Comparison of ENCODE assay signal across 1 cellular context in the genomic region with DNA sequence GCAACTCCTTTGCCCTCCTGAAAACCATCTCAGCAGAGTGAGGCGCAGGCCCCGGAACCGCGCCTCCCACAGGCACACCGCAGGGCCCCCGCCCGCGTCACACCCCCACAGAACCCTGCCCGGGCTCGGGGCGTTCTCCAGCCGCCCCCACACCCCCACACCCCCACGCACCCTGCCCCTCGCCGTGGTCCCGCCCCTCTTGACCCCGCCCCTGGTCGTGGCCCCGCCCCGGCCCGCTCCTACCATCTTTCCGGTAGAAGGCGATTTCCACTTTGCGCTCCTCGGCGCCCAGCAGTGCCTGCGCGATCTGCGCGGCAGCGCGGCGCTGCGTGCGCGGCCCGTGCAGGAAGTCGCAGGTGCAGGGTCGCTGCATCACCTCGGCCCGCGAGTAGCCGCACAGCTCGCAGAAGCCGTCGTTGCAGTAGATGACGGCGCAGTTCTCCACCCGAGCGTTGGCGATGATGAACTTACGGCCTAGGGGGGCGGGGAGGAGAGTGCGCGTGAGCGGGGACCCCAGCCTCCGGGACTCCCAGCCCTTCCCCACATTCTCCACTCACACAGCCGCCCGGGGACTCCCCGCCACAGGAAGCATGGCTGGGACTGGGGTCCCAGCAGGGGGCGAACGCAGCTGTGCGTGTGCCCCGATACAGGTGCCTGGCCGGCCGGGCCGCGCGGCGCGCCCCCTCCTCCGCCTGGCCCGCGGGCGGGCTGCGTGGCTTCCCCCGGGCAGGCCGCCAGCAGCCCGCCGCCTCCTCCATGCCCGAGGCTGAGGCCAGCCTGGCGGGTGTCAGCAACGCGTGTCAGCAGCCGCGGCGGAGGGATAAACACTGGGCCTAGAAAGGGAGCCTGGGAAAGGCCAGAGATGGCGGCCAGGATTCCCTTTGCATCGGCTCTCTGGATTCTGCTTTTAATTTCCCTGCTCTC.
TF ChIP-seq lines count a peak whose summit lies in the region.

No MANE protein-coding gene starts in this region.

TF ChIP-seq in K562, 482 proteins besides CTCF, POLR2A, EP300 and RAD21 (continued from another document and continues in another):
- TF ChIP-seq, protein P1, sequence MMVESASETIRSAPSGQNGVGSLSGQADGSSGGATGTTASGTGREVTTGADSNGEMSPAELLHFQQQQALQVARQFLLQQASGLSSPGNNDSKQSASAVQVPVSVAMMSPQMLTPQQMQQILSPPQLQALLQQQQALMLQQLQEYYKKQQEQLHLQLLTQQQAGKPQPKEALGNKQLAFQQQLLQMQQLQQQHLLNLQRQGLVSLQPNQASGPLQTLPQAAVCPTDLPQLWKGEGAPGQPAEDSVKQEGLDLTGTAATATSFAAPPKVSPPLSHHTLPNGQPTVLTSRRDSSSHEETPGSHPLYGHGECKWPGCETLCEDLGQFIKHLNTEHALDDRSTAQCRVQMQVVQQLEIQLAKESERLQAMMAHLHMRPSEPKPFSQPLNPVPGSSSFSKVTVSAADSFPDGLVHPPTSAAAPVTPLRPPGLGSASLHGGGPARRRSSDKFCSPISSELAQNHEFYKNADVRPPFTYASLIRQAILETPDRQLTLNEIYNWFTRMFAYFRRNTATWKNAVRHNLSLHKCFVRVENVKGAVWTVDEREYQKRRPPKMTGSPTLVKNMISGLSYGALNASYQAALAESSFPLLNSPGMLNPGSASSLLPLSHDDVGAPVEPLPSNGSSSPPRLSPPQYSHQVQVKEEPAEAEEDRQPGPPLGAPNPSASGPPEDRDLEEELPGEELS (CRISPR knock-in tag; IDR thresholded peaks at IDR 0.05; ENCODE audit: borderline replicate concordance) = no peak
- TF ChIP-seq ZNF232 (CRISPR knock-in tag; IDR thresholded peaks at IDR 0.05) (no peak), TAL1 (IDR thresholded peaks at IDR 0.05) (no peak), MCM7 (IDR thresholded peaks at IDR 0.05) (no peak), NR4A1 (CRISPR knock-in tag; IDR thresholded peaks at IDR 0.05) (no peak), NR4A1 (tag; IDR thresholded peaks at IDR 0.05) (peak; percentile 79), LARP7 (IDR thresholded peaks at IDR 0.05) (no peak), SMARCB1 (IDR thresholded peaks at IDR 0.05; ENCODE audit: insufficient read length, low read depth) (no peak), DMBX1 (CRISPR knock-in tag; IDR thresholded peaks at IDR 0.05; ENCODE audit: borderline replicate concordance) (no peak), EHMT2 (IDR thresholded peaks at IDR 0.05) (no peak; the same call in 1 of the 2 replicates), FOXK1 (CRISPR knock-in tag; IDR thresholded peaks at IDR 0.05; ENCODE audit: borderline replicate concordance) (no peak), RFX1 (IDR thresholded peaks at IDR 0.05) (no peak), FOSL1 (tag; conservative IDR thresholded peaks at IDR 0.05) (no peak), U2AF1 (optimal IDR thresholded peaks at IDR 0.05; ENCODE audit: low read depth, low read length) (peak; percentile 37), NCOA2 (IDR thresholded peaks at IDR 0.05; ENCODE audit: partially characterized antibody in 2 of 2) (no peak), ZNF76 (CRISPR knock-in tag; IDR thresholded peaks at IDR 0.05; ENCODE audit: borderline replicate concordance) (no peak), PRMT5 (CRISPR knock-in tag; IDR thresholded peaks at IDR 0.05) (no peak), CAMTA2 (CRISPR knock-in tag; conservative IDR thresholded peaks at IDR 0.05) (0 out of 2 replicates have a peak, but pooled peaks have one; percentile 19), ZNF174 (CRISPR knock-in tag; IDR thresholded peaks at IDR 0.05) (no peak), CEBPG (CRISPR knock-in tag; IDR thresholded peaks at IDR 0.05) (no peak), CEBPG (tag; conservative IDR thresholded peaks at IDR 0.05 in 1 of 2, IDR thresholded peaks at IDR 0.05 in 1 of 2) (no peak), SMARCE1 (IDR thresholded peaks at IDR 0.05) (no peak; the same call in 1 of the 2 replicates), ILK (tag; IDR thresholded peaks at IDR 0.05; ENCODE audit: borderline replicate concordance, low read depth) (no peak), SAFB2 (IDR thresholded peaks at IDR 0.05; ENCODE audit: borderline replicate concordance, low read depth, low read length, severe bottlenecking) (no peak), SMC3 (conservative IDR thresholded peaks at IDR 0.05; ENCODE audit: insufficient read depth, low read depth, low read length) (no peak), NCOA4 (IDR thresholded peaks at IDR 0.05; ENCODE audit: partially characterized antibody) (no peak), HNRNPL (IDR thresholded peaks at IDR 0.05; ENCODE audit: low read depth, low read length) (no peak)
- TF ChIP-seq, protein P2, sequence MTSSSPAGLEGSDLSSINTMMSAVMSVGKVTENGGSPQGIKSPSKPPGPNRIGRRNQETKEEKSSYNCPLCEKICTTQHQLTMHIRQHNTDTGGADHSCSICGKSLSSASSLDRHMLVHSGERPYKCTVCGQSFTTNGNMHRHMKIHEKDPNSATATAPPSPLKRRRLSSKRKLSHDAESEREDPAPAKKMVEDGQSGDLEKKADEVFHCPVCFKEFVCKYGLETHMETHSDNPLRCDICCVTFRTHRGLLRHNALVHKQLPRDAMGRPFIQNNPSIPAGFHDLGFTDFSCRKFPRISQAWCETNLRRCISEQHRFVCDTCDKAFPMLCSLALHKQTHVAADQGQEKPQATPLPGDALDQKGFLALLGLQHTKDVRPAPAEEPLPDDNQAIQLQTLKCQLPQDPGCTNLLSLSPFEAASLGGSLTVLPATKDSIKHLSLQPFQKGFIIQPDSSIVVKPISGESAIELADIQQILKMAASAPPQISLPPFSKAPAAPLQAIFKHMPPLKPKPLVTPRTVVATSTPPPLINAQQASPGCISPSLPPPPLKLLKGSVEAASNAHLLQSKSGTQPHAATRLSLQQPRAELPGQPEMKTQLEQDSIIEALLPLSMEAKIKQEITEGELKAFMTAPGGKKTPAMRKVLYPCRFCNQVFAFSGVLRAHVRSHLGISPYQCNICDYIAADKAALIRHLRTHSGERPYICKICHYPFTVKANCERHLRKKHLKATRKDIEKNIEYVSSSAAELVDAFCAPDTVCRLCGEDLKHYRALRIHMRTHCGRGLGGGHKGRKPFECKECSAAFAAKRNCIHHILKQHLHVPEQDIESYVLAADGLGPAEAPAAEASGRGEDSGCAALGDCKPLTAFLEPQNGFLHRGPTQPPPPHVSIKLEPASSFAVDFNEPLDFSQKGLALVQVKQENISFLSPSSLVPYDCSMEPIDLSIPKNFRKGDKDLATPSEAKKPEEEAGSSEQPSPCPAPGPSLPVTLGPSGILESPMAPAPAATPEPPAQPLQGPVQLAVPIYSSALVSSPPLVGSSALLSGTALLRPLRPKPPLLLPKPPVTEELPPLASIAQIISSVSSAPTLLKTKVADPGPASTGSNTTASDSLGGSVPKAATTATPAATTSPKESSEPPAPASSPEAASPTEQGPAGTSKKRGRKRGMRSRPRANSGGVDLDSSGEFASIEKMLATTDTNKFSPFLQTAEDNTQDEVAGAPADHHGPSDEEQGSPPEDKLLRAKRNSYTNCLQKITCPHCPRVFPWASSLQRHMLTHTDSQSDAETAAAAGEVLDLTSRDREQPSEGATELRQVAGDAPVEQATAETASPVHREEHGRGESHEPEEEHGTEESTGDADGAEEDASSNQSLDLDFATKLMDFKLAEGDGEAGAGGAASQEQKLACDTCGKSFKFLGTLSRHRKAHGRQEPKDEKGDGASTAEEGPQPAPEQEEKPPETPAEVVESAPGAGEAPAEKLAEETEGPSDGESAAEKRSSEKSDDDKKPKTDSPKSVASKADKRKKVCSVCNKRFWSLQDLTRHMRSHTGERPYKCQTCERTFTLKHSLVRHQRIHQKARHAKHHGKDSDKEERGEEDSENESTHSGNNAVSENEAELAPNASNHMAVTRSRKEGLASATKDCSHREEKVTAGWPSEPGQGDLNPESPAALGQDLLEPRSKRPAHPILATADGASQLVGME (CRISPR knock-in tag; IDR thresholded peaks at IDR 0.05) = peak; percentile 88
- TF ChIP-seq, protein P3, sequence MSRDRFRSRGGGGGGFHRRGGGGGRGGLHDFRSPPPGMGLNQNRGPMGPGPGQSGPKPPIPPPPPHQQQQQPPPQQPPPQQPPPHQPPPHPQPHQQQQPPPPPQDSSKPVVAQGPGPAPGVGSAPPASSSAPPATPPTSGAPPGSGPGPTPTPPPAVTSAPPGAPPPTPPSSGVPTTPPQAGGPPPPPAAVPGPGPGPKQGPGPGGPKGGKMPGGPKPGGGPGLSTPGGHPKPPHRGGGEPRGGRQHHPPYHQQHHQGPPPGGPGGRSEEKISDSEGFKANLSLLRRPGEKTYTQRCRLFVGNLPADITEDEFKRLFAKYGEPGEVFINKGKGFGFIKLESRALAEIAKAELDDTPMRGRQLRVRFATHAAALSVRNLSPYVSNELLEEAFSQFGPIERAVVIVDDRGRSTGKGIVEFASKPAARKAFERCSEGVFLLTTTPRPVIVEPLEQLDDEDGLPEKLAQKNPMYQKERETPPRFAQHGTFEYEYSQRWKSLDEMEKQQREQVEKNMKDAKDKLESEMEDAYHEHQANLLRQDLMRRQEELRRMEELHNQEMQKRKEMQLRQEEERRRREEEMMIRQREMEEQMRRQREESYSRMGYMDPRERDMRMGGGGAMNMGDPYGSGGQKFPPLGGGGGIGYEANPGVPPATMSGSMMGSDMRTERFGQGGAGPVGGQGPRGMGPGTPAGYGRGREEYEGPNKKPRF (IDR thresholded peaks at IDR 0.05; ENCODE audit: low read depth, low read length) = no peak
- TF ChIP-seq, protein P4, sequence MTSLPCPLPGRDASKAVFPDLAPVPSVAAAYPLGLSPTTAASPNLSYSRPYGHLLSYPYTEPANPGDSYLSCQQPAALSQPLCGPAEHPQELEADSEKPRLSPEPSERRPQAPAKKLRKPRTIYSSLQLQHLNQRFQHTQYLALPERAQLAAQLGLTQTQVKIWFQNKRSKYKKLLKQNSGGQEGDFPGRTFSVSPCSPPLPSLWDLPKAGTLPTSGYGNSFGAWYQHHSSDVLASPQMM (CRISPR knock-in tag; IDR thresholded peaks at IDR 0.05) = no peak
- TF ChIP-seq, protein P5, sequence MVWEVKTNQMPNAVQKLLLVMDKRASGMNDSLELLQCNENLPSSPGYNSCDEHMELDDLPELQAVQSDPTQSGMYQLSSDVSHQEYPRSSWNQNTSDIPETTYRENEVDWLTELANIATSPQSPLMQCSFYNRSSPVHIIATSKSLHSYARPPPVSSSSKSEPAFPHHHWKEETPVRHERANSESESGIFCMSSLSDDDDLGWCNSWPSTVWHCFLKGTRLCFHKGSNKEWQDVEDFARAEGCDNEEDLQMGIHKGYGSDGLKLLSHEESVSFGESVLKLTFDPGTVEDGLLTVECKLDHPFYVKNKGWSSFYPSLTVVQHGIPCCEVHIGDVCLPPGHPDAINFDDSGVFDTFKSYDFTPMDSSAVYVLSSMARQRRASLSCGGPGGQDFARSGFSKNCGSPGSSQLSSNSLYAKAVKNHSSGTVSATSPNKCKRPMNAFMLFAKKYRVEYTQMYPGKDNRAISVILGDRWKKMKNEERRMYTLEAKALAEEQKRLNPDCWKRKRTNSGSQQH (CRISPR knock-in tag; IDR thresholded peaks at IDR 0.05) = no peak
- TF ChIP-seq, protein P6, sequence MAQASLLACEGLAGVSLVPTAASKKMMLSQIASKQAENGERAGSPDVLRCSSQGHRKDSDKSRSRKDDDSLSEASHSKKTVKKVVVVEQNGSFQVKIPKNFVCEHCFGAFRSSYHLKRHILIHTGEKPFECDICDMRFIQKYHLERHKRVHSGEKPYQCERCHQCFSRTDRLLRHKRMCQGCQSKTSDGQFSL (CRISPR knock-in tag; IDR thresholded peaks at IDR 0.05) = peak; percentile 36; the same call in 1 of the 2 replicates
- TF ChIP-seq, protein P6 (tag; IDR thresholded peaks at IDR 0.05) = peak in 1 of 2 experiments; percentile 88; a peak in 2 of 4 replicates
- TF ChIP-seq, protein P7, sequence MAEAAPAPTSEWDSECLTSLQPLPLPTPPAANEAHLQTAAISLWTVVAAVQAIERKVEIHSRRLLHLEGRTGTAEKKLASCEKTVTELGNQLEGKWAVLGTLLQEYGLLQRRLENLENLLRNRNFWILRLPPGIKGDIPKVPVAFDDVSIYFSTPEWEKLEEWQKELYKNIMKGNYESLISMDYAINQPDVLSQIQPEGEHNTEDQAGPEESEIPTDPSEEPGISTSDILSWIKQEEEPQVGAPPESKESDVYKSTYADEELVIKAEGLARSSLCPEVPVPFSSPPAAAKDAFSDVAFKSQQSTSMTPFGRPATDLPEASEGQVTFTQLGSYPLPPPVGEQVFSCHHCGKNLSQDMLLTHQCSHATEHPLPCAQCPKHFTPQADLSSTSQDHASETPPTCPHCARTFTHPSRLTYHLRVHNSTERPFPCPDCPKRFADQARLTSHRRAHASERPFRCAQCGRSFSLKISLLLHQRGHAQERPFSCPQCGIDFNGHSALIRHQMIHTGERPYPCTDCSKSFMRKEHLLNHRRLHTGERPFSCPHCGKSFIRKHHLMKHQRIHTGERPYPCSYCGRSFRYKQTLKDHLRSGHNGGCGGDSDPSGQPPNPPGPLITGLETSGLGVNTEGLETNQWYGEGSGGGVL (CRISPR knock-in tag; IDR thresholded peaks at IDR 0.05) = no peak
- TF ChIP-seq, protein P8, sequence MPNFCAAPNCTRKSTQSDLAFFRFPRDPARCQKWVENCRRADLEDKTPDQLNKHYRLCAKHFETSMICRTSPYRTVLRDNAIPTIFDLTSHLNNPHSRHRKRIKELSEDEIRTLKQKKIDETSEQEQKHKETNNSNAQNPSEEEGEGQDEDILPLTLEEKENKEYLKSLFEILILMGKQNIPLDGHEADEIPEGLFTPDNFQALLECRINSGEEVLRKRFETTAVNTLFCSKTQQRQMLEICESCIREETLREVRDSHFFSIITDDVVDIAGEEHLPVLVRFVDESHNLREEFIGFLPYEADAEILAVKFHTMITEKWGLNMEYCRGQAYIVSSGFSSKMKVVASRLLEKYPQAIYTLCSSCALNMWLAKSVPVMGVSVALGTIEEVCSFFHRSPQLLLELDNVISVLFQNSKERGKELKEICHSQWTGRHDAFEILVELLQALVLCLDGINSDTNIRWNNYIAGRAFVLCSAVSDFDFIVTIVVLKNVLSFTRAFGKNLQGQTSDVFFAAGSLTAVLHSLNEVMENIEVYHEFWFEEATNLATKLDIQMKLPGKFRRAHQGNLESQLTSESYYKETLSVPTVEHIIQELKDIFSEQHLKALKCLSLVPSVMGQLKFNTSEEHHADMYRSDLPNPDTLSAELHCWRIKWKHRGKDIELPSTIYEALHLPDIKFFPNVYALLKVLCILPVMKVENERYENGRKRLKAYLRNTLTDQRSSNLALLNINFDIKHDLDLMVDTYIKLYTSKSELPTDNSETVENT (CRISPR knock-in tag; IDR thresholded peaks at IDR 0.05) = 0 out of 2 replicates have a peak, but pooled peaks have one; percentile 11
- TF ChIP-seq, protein P9, sequence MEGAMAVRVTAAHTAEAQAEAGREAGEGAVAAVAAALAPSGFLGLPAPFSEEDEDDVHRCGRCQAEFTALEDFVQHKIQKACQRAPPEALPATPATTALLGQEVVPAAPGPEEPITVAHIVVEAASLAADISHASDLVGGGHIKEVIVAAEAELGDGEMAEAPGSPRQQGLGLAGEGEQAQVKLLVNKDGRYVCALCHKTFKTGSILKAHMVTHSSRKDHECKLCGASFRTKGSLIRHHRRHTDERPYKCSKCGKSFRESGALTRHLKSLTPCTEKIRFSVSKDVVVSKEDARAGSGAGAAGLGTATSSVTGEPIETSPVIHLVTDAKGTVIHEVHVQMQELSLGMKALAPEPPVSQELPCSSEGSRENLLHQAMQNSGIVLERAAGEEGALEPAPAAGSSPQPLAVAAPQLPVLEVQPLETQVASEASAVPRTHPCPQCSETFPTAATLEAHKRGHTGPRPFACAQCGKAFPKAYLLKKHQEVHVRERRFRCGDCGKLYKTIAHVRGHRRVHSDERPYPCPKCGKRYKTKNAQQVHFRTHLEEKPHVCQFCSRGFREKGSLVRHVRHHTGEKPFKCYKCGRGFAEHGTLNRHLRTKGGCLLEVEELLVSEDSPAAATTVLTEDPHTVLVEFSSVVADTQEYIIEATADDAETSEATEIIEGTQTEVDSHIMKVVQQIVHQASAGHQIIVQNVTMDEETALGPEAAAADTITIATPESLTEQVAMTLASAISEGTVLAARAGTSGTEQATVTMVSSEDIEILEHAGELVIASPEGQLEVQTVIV (CRISPR knock-in tag; IDR thresholded peaks at IDR 0.05; ENCODE audit: borderline replicate concordance) = 0 out of 2 replicates have a peak, but pooled peaks have one; percentile 56
